In the genomic region with DNA sequence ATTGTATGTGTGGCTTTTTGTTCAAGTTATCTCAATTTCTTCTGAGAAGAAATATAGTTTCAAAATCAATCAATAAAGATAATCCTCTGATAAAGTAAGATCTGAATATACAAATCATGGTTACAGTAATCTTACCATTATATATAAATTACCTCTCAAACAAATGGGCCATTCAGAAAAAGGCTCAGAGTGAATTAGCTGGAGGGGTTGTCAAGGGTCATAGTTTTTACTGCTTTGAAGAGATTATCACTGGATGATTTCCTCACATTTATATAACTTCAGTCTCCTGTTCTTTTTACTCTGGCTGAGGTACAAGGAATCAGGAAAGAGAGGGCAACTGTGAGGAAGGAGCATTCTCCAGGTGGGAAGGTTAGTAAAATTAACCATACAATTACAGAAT, we compare ENCODE assay signal across 24 cellular contexts.
"Had no signal": no experiment of that assay in that cellular context is flagged by ENCODE, and none has a peak within 500 bp of the region (broad histone marks: within the 10 kb centered on the region; RNA-seq: fewer than 3 reads in every experiment).

No MANE protein-coding gene starts in this region.

- H3K27ac Mint-ChIP-seq: activated T-helper 1 cell treated with anti-CD3 and anti-CD28 coated beads, Interleukin-12 subunit alpha, Interleukin-12 subunit beta, Interleukin-2, Interleukin-4 antibody, amounts not matched to agents 30 ng/mL and 10 ng/mL and 1 ng/mL, durations not matched to agents 14 hours and 24 hours and 36 hours; nephron; stimulated activated effector memory CD8-positive, alpha-beta T cell treated with anti-CD3 and anti-CD28 coated beads, Interleukin-12 subunit alpha, Interleukin-12 subunit beta, amount 100 ng/mL, for 72 hours; stimulated activated naive CD8-positive, alpha-beta T cell treated with anti-CD3 and anti-CD28 coated beads, Interleukin-15, amount 100 ng/mL, for 72 hours; T-cell had no signal

- DNase-seq: activated CD4-positive, alpha-beta T cell treated with anti-CD3 and anti-CD28 coated beads for 4 hours; activated CD4-positive, alpha-beta T cell treated with anti-CD3 and anti-CD28 coated beads, Interleukin-2, amount 50 U/mL, for 48 hours; activated CD4-positive, CD25-positive, alpha-beta regulatory T cell; activated gamma-delta T cell treated with Interleukin-2 at 50 U/mL for 16 hours; aorta; brain microvascular endothelial cell; caudate nucleus; dermis blood vessel endothelial cell; effector CD8-positive, alpha-beta T cell; glutamatergic neuron; midbrain; nucleus accumbens; right cardiac atrium; stimulated activated CD4-positive, alpha-beta T cell treated with anti-CD3 and anti-CD28 coated beads, Interleukin-1b, Interleukin-23, amount 100 ng/mL, for 48 hours; stimulated activated naive CD8-positive, alpha-beta T cell treated with anti-CD3 and anti-CD28 coated beads, Interleukin-15, amount 100 ng/mL, for 72 hours; T-cell; tibial artery had no signal

- H3K36me3 ChIP-seq: brain microvascular endothelial cell, tibial artery had no signal

- H3K4me1 Mint-ChIP-seq: nephron, T-cell had no signal

- H3K9me3 ChIP-seq: tibial artery had no signal

- H3K27me3 ChIP-seq: brain microvascular endothelial cell, hepatocyte, tibial artery had no signal

- H3K4me3 Mint-ChIP-seq: activated T-helper 1 cell treated with anti-CD3 and anti-CD28 coated beads, Interleukin-12 subunit alpha, Interleukin-12 subunit beta, Interleukin-2, Interleukin-4 antibody, amounts not matched to agents 30 ng/mL and 10 ng/mL and 1 ng/mL, durations not matched to agents 14 hours and 24 hours and 36 hours; nephron; stimulated activated effector memory CD8-positive, alpha-beta T cell treated with anti-CD3 and anti-CD28 coated beads, Interleukin-12 subunit alpha, Interleukin-12 subunit beta, amount 100 ng/mL, for 72 hours; stimulated activated naive CD8-positive, alpha-beta T cell treated with anti-CD3 and anti-CD28 coated beads, Interleukin-15, amount 100 ng/mL, for 72 hours; T-cell had no signal

- H3K36me3 Mint-ChIP-seq: stimulated activated effector memory CD8-positive, alpha-beta T cell treated with anti-CD3 and anti-CD28 coated beads, Interleukin-12 subunit alpha, Interleukin-12 subunit beta, amount 100 ng/mL, for 72 hours; T-cell had no signal

- H3K27ac ChIP-seq: brain microvascular endothelial cell, hepatocyte, parathyroid adenoma, tibial artery had no signal

- H3K4me1 ChIP-seq: parathyroid adenoma had no signal

- H3K4me3 ChIP-seq: hepatocyte, tibial artery had no signal

- H3K9me3 Mint-ChIP-seq: T-cell had no signal

- ATAC-seq: activated naive CD4-positive, alpha-beta T cell treated with anti-CD3 and anti-CD28 coated beads, Interleukin-2, amount 50 U/mL, for 72 hours; right cardiac atrium; stimulated activated effector memory CD8-positive, alpha-beta T cell treated with anti-CD3 and anti-CD28 coated beads, Interleukin-12 subunit alpha, Interleukin-12 subunit beta, amount 100 ng/mL, for 72 hours; stimulated activated naive CD8-positive, alpha-beta T cell treated with anti-CD3 and anti-CD28 coated beads, Interleukin-15, amount 100 ng/mL, for 72 hours; T-cell had no signal

- FAIRE-seq: frontal cortex had no signal
